1 cellular context compared by ENCODE assay signal in the genomic region with DNA sequence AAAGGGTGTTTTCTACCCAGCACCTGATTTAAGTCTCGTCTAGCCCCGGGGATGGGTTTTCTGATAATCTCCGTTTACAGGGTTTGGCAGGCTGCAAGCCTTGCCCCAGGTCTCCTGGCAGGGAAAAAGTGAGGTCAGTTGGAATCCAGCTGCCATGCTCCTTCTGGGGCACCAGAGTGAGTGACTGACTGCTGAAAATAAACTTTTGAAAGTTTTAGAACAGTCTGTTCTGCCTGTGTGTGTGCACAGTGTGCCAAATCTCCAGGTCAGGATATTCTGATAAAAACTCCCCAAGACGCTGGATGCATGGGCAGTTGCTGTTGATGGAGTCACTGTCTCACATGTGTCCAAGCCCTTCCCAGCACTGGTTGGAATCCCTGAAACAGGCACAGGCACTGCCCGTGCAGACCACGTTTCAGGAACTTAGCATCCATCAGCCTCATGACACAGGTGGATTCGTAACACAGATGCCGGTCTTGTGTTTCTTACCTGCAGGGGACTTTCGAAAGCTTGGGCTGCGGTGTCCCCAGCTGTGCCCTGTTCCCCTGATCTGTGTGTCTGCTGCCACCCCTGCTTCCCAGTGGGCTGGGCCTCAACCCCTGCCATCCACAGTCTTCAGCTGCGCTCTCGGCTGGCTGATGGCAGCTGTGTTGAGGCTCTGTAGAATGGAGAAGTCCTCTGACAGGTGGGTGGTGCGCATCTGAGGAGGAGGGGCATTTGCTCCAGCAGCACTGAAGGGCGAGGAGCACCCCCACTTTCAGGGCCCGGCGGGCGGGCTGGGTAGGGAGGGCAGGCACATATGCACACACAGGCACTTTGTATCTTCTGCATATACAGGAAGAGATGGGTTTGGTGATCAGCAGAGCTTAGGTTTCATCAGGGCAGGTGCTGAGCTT.
TF ChIP-seq lines count a peak whose summit lies in the region.

No MANE protein-coding gene starts in this region.

TF ChIP-seq in GM23338, 12 proteins besides CTCF, POLR2A, EP300 and RAD21 (continued from another document):
- TF ChIP-seq EZH2 (IDR thresholded peaks at IDR 0.05; ENCODE audit: low read depth, unreplicated experiment): no peak
- no peak for TF ChIP-seq ZNF114 (CRISPR knock-in tag; IDR thresholded peaks at IDR 0.05)
- TF ChIP-seq, protein P1, sequence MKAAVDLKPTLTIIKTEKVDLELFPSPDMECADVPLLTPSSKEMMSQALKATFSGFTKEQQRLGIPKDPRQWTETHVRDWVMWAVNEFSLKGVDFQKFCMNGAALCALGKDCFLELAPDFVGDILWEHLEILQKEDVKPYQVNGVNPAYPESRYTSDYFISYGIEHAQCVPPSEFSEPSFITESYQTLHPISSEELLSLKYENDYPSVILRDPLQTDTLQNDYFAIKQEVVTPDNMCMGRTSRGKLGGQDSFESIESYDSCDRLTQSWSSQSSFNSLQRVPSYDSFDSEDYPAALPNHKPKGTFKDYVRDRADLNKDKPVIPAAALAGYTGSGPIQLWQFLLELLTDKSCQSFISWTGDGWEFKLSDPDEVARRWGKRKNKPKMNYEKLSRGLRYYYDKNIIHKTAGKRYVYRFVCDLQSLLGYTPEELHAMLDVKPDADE (IDR thresholded peaks at IDR 0.05): no peak
- no peak for TF ChIP-seq ZNF331 (CRISPR knock-in tag; IDR thresholded peaks at IDR 0.05; ENCODE audit: low read depth)
- no peak for TF ChIP-seq EZH2phosphoT487 (IDR thresholded peaks at IDR 0.05; ENCODE audit: unreplicated experiment)
- TF ChIP-seq NANOG (IDR thresholded peaks at IDR 0.05; ENCODE audit: borderline replicate concordance): no peak
- no peak for TF ChIP-seq STAT1 (IDR thresholded peaks at IDR 0.05; ENCODE audit: unreplicated experiment)
- TF ChIP-seq, protein P2, sequence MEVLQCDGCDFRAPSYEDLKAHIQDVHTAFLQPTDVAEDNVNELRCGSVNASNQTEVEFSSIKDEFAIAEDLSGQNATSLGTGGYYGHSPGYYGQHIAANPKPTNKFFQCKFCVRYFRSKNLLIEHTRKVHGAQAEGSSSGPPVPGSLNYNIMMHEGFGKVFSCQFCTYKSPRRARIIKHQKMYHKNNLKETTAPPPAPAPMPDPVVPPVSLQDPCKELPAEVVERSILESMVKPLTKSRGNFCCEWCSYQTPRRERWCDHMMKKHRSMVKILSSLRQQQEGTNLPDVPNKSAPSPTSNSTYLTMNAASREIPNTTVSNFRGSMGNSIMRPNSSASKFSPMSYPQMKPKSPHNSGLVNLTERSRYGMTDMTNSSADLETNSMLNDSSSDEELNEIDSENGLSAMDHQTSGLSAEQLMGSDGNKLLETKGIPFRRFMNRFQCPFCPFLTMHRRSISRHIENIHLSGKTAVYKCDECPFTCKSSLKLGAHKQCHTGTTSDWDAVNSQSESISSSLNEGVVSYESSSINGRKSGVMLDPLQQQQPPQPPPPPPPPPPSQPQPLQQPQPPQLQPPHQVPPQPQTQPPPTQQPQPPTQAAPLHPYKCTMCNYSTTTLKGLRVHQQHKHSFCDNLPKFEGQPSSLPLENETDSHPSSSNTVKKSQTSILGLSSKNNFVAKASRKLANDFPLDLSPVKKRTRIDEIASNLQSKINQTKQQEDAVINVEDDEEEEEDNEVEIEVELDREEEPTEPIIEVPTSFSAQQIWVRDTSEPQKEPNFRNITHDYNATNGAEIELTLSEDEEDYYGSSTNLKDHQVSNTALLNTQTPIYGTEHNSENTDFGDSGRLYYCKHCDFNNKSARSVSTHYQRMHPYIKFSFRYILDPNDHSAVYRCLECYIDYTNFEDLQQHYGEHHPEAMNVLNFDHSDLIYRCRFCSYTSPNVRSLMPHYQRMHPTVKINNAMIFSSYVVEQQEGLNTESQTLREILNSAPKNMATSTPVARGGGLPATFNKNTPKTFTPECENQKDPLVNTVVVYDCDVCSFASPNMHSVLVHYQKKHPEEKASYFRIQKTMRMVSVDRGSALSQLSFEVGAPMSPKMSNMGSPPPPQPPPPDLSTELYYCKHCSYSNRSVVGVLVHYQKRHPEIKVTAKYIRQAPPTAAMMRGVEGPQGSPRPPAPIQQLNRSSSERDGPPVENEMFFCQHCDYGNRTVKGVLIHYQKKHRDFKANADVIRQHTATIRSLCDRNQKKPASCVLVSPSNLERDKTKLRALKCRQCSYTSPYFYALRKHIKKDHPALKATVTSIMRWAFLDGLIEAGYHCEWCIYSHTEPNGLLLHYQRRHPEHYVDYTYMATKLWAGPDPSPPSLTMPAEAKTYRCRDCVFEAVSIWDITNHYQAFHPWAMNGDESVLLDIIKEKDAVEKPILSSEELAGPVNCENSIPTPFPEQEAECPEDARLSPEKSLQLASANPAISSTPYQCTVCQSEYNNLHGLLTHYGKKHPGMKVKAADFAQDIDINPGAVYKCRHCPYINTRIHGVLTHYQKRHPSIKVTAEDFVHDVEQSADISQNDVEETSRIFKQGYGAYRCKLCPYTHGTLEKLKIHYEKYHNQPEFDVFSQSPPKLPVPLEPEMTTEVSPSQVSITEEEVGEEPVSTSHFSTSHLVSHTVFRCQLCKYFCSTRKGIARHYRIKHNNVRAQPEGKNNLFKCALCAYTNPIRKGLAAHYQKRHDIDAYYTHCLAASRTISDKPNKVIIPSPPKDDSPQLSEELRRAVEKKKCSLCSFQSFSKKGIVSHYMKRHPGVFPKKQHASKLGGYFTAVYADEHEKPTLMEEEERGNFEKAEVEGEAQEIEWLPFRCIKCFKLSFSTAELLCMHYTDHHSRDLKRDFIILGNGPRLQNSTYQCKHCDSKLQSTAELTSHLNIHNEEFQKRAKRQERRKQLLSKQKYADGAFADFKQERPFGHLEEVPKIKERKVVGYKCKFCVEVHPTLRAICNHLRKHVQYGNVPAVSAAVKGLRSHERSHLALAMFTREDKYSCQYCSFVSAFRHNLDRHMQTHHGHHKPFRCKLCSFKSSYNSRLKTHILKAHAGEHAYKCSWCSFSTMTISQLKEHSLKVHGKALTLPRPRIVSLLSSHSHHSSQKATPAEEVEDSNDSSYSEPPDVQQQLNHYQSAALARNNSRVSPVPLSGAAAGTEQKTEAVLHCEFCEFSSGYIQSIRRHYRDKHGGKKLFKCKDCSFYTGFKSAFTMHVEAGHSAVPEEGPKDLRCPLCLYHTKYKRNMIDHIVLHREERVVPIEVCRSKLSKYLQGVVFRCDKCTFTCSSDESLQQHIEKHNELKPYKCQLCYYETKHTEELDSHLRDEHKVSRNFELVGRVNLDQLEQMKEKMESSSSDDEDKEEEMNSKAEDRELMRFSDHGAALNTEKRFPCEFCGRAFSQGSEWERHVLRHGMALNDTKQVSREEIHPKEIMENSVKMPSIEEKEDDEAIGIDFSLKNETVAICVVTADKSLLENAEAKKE (CRISPR knock-in tag; IDR thresholded peaks at IDR 0.05): no peak
- TF ChIP-seq CREB1 (CRISPR knock-in tag; IDR thresholded peaks at IDR 0.05; ENCODE audit: low read depth): no peak
- no peak for TF ChIP-seq POLR2AphosphoS5 (IDR thresholded peaks at IDR 0.05; ENCODE audit: low read depth)
